Comparison of ENCODE assay signal across 27 cellular contexts in the genomic region with DNA sequence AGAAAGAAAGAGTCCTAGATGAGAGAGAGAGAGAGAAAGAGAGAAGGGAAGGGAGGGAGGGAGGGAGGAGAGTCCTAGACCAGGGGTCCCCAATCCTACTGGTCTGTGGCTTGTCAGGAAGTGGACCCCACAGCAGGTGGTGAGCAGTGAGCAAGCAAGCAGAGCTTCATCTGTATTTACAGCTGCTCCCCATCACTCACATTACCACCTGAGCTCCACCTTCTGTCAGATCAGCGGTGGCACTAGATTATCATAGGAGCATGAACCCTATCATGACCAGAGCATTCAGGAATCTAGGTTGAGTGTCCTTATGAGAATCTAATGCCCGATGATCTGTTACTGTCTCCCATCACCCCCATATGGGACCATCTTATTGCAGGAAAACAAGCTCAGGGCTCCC. TPM values are rescaled to one million over a fixed set of nuclear protein-coding genes. Genes with fewer than 3 reads are reported as not detected.
DNase-seq lines count a peak whose midpoint lies in the region; ATAC-seq and TF ChIP-seq lines count a peak whose summit lies in the region.
"Had no signal": no experiment of that assay in that cellular context is flagged by ENCODE, and none has a peak within 500 bp of the region (broad histone marks: within the 10 kb centered on the region; RNA-seq: fewer than 3 reads in every experiment).

No MANE protein-coding gene starts in this region.

- ATAC-seq in memory B cell (ENCODE audit: low read depth) = no peak
- ATAC-seq: gastrocnemius medialis, sciatic nerve had no signal

- TF ChIP-seq CTCF in DOHH2 (IDR thresholded peaks at IDR 0.05; ENCODE audit: low read depth, low read length, poor library complexity, severe bottlenecking) = no peak
- TF ChIP-seq CTCF in colonic mucosa (IDR thresholded peaks at IDR 0.05) = no peak

- no peaks in the 10 kb centered on the region for H3K36me3 ChIP-seq in DOHH2 (ENCODE audit: control insufficient read depth, low read length)
- H3K36me3 ChIP-seq in colonic mucosa = no peaks in the 10 kb centered on the region
- H3K36me3 ChIP-seq: breast epithelium, esophagus squamous epithelium, gastrocnemius medialis, thoracic aorta, vagina had no signal

- intact Hi-C loops in colonic mucosa (cut with DNase I) = no loop called here

- H3F3A ChIP-seq in DOHH2 (ENCODE audit: control insufficient read depth, insufficient read depth) = peaks cover 5% of the 10 kb centered on the region; the same call in 1 of the 2 replicates

- no peak overlapping the region for H3K9ac ChIP-seq in colonic mucosa (ENCODE audit: low read depth in 2 of 2, low read length in 2 of 2)

- DNase-seq in NCI-H82 (lab: John Stamatoyannopoulos, UW) (peak; percentile 22), NCI-H82 treated with DMSO at 0.1 percent for 48 hours (lab: John Stamatoyannopoulos, UW; ENCODE audit: unreplicated experiment) (no peak), RPMI8226 (peak; percentile 19), memory B cell (ENCODE audit: low spot score in 2 of 2) (no peak), HCEC 1CT (no peak), erythroblast (lab: John Stamatoyannopoulos, UW) (no peak), colonic mucosa (no peak)
- DNase-seq: activated CD4-positive, alpha-beta memory T cell treated with anti-CD3 and anti-CD28 coated beads, Interleukin-2, amount 10 ng/mL, durations not matched to agents 7 days and 5 days; activated gamma-delta T cell treated with Interleukin-2 at 50 U/mL for 16 hours; activated T-cell treated with anti-CD3 and anti-CD28 coated beads for 4 hours; Caco-2; endodermal cell; esophagus squamous epithelium; gastrocnemius medialis; hippocampal formation; islet precursor cell; KBM-7; NCI-H1436 treated with DMSO at 0.1 percent for 48 hours; NCI-H2227 treated with DMSO at 0.1 percent for 48 hours; stimulated activated CD4-positive, alpha-beta T cell treated with anti-CD3 and anti-CD28 coated beads, Interleukin-4, amount 100 ng/mL, for 4 hours; stimulated activated naive CD4-positive, alpha-beta T cell treated with Interleukin-2 at 50 U/mL for 16 hours had no signal

- no peaks in the 10 kb centered on the region for H3K79me2 ChIP-seq in DOHH2 (ENCODE audit: control insufficient read depth, low read length)

- no peak overlapping the region for H3K4me3 Mint-ChIP-seq in memory B cell
- H3K4me3 Mint-ChIP-seq: activated CD4-positive, alpha-beta memory T cell treated with anti-CD3 and anti-CD28 coated beads, Interleukin-2, amount 10 ng/mL, durations not matched to agents 7 days and 5 days; endodermal cell had no signal

- peaks cover 20% of the 10 kb centered on the region for H3K4me1 ChIP-seq in DOHH2 (ENCODE audit: control insufficient read depth, low read length)
- H3K4me1 ChIP-seq in colonic mucosa = no peaks in the 10 kb centered on the region
- H3K4me1 ChIP-seq: breast epithelium, esophagus squamous epithelium, gastrocnemius medialis had no signal

- H3K27ac Mint-ChIP-seq in memory B cell = peak overlapping the region; percentile 9
- H3K27ac Mint-ChIP-seq: endodermal cell had no signal

- H4K20me1 ChIP-seq in DOHH2 (ENCODE audit: control insufficient read depth, insufficient read depth, low read depth, low read length) = no peaks in the 10 kb centered on the region

- TF ChIP-seq POLR2A in erythroblast (IDR thresholded peaks at IDR 0.05; ENCODE audit: low read length) = no peak

- H3K4me3 ChIP-seq in DOHH2 (ENCODE audit: low read length) = no peak overlapping the region
- no peak overlapping the region for H3K4me3 ChIP-seq in colonic mucosa
- H3K4me3 ChIP-seq: A549, breast epithelium, esophagus squamous epithelium, gastrocnemius medialis, thoracic aorta, vagina had no signal

- H3K4me2 ChIP-seq in DOHH2 (ENCODE audit: low read length) = peak overlapping the region; percentile 24; the same call in 1 of the 2 replicates
- H3K4me2 ChIP-seq: A549 had no signal

- H3K9me2 ChIP-seq in DOHH2 (replicated peaks; ENCODE audit: control insufficient read depth, low read length) = no peaks in the 10 kb centered on the region

- H3K36me3 Mint-ChIP-seq in memory B cell = peaks cover 5% of the 10 kb centered on the region

- H3K4me1 Mint-ChIP-seq in memory B cell = peaks cover 22% of the 10 kb centered on the region

- no peaks in the 10 kb centered on the region for H3K9me3 ChIP-seq in DOHH2 (ENCODE audit: control insufficient read depth, insufficient read depth, low read length)
- H3K9me3 ChIP-seq in colonic mucosa = no peaks in the 10 kb centered on the region
- H3K9me3 ChIP-seq: A549, breast epithelium, esophagus squamous epithelium, gastrocnemius medialis, thoracic aorta, vagina had no signal

- H3K27me3 Mint-ChIP-seq in memory B cell = no peaks in the 10 kb centered on the region
- H3K27me3 Mint-ChIP-seq: activated CD4-positive, alpha-beta memory T cell treated with anti-CD3 and anti-CD28 coated beads, Interleukin-2, amount 10 ng/mL, durations not matched to agents 7 days and 5 days had no signal

- no peak overlapping the region for H3K27ac ChIP-seq in DOHH2 (ENCODE audit: low read depth, low read length)
- no peak overlapping the region for H3K27ac ChIP-seq in colonic mucosa
- H3K27ac ChIP-seq: breast epithelium, esophagus squamous epithelium, gastrocnemius medialis, thoracic aorta, vagina had no signal

- no peaks in the 10 kb centered on the region for H3K27me3 ChIP-seq in DOHH2 (ENCODE audit: control insufficient read depth, low read length)
- H3K27me3 ChIP-seq in colonic mucosa = no peaks in the 10 kb centered on the region
- H3K27me3 ChIP-seq: breast epithelium, esophagus squamous epithelium, gastrocnemius medialis, vagina had no signal

- H3K9me3 Mint-ChIP-seq in memory B cell = peaks cover 4% of the 10 kb centered on the region

RNA-seq across cellular contexts. Expression of a gene that starts 39.2 kb away (rescaled TPM):
- total RNA-seq in colonic mucosa = 1 to 10 TPM; 4.4 to 4.8 TPM

Comparison
In these comparisons a context has a peak if more than half of its experiments do, and no peak if none do; other contexts are left out.
1. DNase-seq: peak in NCI-H82 (single experiment) and RPMI8226 (single experiment); none in NCI-H82 treated with DMSO at 0.1 percent for 48 hours (single experiment), memory B cell (0 of 2), HCEC 1CT (single experiment), erythroblast (0 of 2) and colonic mucosa (single experiment).